ENCODE assay signal across 17 cellular contexts in genomic region chr19:33396701-33397535, GRCh38. TPM values are rescaled to one million over a fixed set of nuclear protein-coding genes. Genes with fewer than 3 reads are reported as not detected.
A peak's percentile ranks its signal among the peaks of the same experiment; 100 is the strongest.
DNase-seq lines count a peak whose midpoint lies in the region.
"Had no signal": no experiment of that assay in that cellular context is flagged by ENCODE, and none has a peak within 500 bp of the region (broad histone marks: within the 10 kb centered on the region; RNA-seq: fewer than 3 reads in every experiment).

No MANE protein-coding gene starts in this region.

- peaks cover 8% of the 10 kb centered on the region; the same call in 1 of the 2 replicates for H3K4me1 ChIP-seq in HUES48 (ENCODE audit: control insufficient read depth, insufficient read depth, low read length)
- no peaks in the 10 kb centered on the region for H3K4me1 ChIP-seq in iPS-15b (ENCODE audit: control insufficient read depth, insufficient read depth, low read length)

- CTCF ChIA-PET in activated CD4-positive, alpha-beta memory T cell treated with anti-CD3 and anti-CD28 coated beads for 36 hours (lab: Charles Lee) = interaction anchor here (0.6 to 1.4 kb wide), 4 partner anchors 10 to 381 kb away, joined by 3 to 5 read pairs (median 4); no protein-coding TSS in a partner anchor

- peak overlapping the region; percentile 42 for H3K27ac ChIP-seq in HUES48 (ENCODE audit: low read depth, low read length)
- H3K27ac ChIP-seq: esophagus squamous epithelium had no signal

- H3K9ac ChIP-seq in HUES48 (ENCODE audit: low read depth, low read length) (no peak overlapping the region), iPS-15b (ENCODE audit: low read depth, low read length) (peak overlapping the region; percentile 60)

- H3K36me3 Mint-ChIP-seq in activated CD4-positive, alpha-beta memory T cell treated with anti-CD3 and anti-CD28 coated beads for 36 hours = no peaks in the 10 kb centered on the region
- H3K36me3 Mint-ChIP-seq: IgD-negative memory B cell had no signal

- H3K4me1 Mint-ChIP-seq in activated CD4-positive, alpha-beta memory T cell treated with anti-CD3 and anti-CD28 coated beads for 36 hours (ENCODE audit: low read depth) = no peaks in the 10 kb centered on the region
- H3K4me1 Mint-ChIP-seq: IgD-negative memory B cell; stimulated activated naive CD8-positive, alpha-beta T cell treated with anti-CD3 and anti-CD28 coated beads, Interleukin-15, amount 100 ng/mL, for 72 hours had no signal

- H3K9me3 Mint-ChIP-seq in activated CD4-positive, alpha-beta memory T cell treated with anti-CD3 and anti-CD28 coated beads for 36 hours = no peaks in the 10 kb centered on the region
- H3K9me3 Mint-ChIP-seq: IgD-negative memory B cell; stimulated activated naive CD8-positive, alpha-beta T cell treated with anti-CD3 and anti-CD28 coated beads, Interleukin-15, amount 100 ng/mL, for 72 hours had no signal

- DNase-seq in brain pericyte (ENCODE audit: low read depth, low spot score) (peak; percentile 51), posterior vena cava (ENCODE audit: low spot score) (peak; percentile 69), activated gamma-delta T cell (lab: John Stamatoyannopoulos, UW) (no peak), NCI-H1417 (lab: John Stamatoyannopoulos, UW) (no peak)
- no peak for DNase-seq in activated CD4-positive, alpha-beta memory T cell treated with anti-CD3 and anti-CD28 coated beads for 36 hours
- no peak for DNase-seq in activated CD8-positive, alpha-beta memory T cell treated with anti-CD3 and anti-CD28 coated beads for 24 hours
- DNase-seq: activated CD4-positive, alpha-beta T cell treated with anti-CD3 and anti-CD28 coated beads, Interleukin-2, amount 50 U/mL, for 48 hours; AML-193; DMS53; esophagus squamous epithelium; mammary epithelial cell; NCI-H1105 treated with DMSO at 0.1 percent for 48 hours; NCI-H226; stimulated activated naive CD8-positive, alpha-beta T cell treated with anti-CD3 and anti-CD28 coated beads, Interleukin-15, amount 100 ng/mL, for 72 hours had no signal

- intact Hi-C loops in posterior vena cava (cut with DNase I) = loop anchor here in 1 of 2 donors (10.0 kb wide), 1 partner anchor 102 kb away; no protein-coding TSS in a partner anchor
- intact Hi-C loops in activated CD4-positive, alpha-beta memory T cell treated with anti-CD3 and anti-CD28 coated beads for 36 hours (cut with micrococcal nuclease) = no loop called here

- H3K9me3 ChIP-seq in HUES48 (ENCODE audit: control insufficient read depth, insufficient read depth, low read length) (no peaks in the 10 kb centered on the region), iPS-15b (ENCODE audit: control insufficient read depth, insufficient read depth, low read length) (no peaks in the 10 kb centered on the region)
- H3K9me3 ChIP-seq: esophagus squamous epithelium had no signal

- H3K36me3 ChIP-seq in HUES48 (ENCODE audit: control insufficient read depth, insufficient read depth, low read length) (no peaks in the 10 kb centered on the region), iPS-15b (ENCODE audit: control insufficient read depth, insufficient read depth, low read length) (peaks cover 7% of the 10 kb centered on the region)

- H3K4me3 Mint-ChIP-seq in activated CD4-positive, alpha-beta memory T cell treated with anti-CD3 and anti-CD28 coated beads for 36 hours = no peak overlapping the region
- H3K4me3 Mint-ChIP-seq: IgD-negative memory B cell; stimulated activated naive CD8-positive, alpha-beta T cell treated with anti-CD3 and anti-CD28 coated beads, Interleukin-15, amount 100 ng/mL, for 72 hours had no signal

- H3K27me3 ChIP-seq in HUES48 (ENCODE audit: control insufficient read depth, insufficient read depth, low read length) (no peaks in the 10 kb centered on the region), iPS-15b (ENCODE audit: control insufficient read depth, insufficient read depth, low read length) (no peaks in the 10 kb centered on the region)
- H3K27me3 ChIP-seq: esophagus squamous epithelium had no signal

- no peaks in the 10 kb centered on the region for H3K27me3 Mint-ChIP-seq in activated CD4-positive, alpha-beta memory T cell treated with anti-CD3 and anti-CD28 coated beads for 36 hours
- H3K27me3 Mint-ChIP-seq: IgD-negative memory B cell; stimulated activated naive CD8-positive, alpha-beta T cell treated with anti-CD3 and anti-CD28 coated beads, Interleukin-15, amount 100 ng/mL, for 72 hours had no signal

- POLR2A ChIA-PET in activated CD4-positive, alpha-beta memory T cell treated with anti-CD3 and anti-CD28 coated beads for 36 hours (lab: Charles Lee) = no interaction called here

- no peak overlapping the region for H3K27ac Mint-ChIP-seq in activated CD4-positive, alpha-beta memory T cell treated with anti-CD3 and anti-CD28 coated beads for 36 hours
- H3K27ac Mint-ChIP-seq: IgD-negative memory B cell had no signal

- H3K4me3 ChIP-seq in HUES48 (ENCODE audit: low read depth, low read length) (no peak overlapping the region), iPS-15b (ENCODE audit: low read depth, low read length) (no peak overlapping the region)
- H3K4me3 ChIP-seq: esophagus squamous epithelium had no signal

RNA-seq across cellular contexts. Expression of gene CEBPG, which starts 23.4 kb away (rescaled TPM):
- total RNA-seq in posterior vena cava = 10 to 100 TPM; 29.1 to 41.3 TPM
- 10 to 100 TPM; 30.6 to 30.9 TPM for total RNA-seq in activated CD4-positive, alpha-beta memory T cell treated with anti-CD3 and anti-CD28 coated beads for 36 hours

Comparison
In these comparisons a context has a peak if more than half of its experiments do, and no peak if none do; other contexts are left out.
1. DNase-seq: peak in brain pericyte (single experiment) and posterior vena cava (single experiment); none in activated gamma-delta T cell (single experiment), activated CD4-positive, alpha-beta memory T cell treated with anti-CD3 and anti-CD28 coated beads for 36 hours (single experiment), NCI-H1417 (0 of 3) and activated CD8-positive, alpha-beta memory T cell treated with anti-CD3 and anti-CD28 coated beads for 24 hours (single experiment).